26 cellular contexts compared by ENCODE assay signal in genomic region chr2:196279496-196279895, GRCh38.
A peak's percentile ranks its signal among the peaks of the same experiment; 100 is the strongest.
DNase-seq lines count a peak whose midpoint lies in the region; ATAC-seq and TF ChIP-seq lines count a peak whose summit lies in the region.
"Had no signal": no experiment of that assay in that cellular context is flagged by ENCODE, and none has a peak within 500 bp of the region (broad histone marks: within the 10 kb centered on the region; RNA-seq: fewer than 3 reads in every experiment).

No MANE protein-coding gene starts in this region.

- H3K4me2 ChIP-seq in GM23248 (ENCODE audit: unreplicated experiment): no peak overlapping the region
- no peak overlapping the region for H3K4me2 ChIP-seq in osteoblast (ENCODE audit: insufficient read depth, low read length)

- H3K4me1 Mint-ChIP-seq in chondrocyte (ENCODE audit: low read depth): peaks cover 58% of the 10 kb centered on the region

- H3K27ac Mint-ChIP-seq in chondrocyte (ENCODE audit: unreplicated experiment): peak overlapping the region; percentile 60
- H3K27ac Mint-ChIP-seq: activated B cell treated with CpG ODN at 0.5 μM for 24 hours; activated CD8-positive, alpha-beta T cell treated with anti-CD3 and anti-CD28 coated beads for 36 hours; dendritic cell treated with granulocyte-macrophage colony-stimulating factor and Interleukin-4, amounts not matched to agents 40 ng/mL and 50 ng/mL, for 4 days had no signal

- H3K36me3 ChIP-seq in GM23248 (ENCODE audit: low read depth) (no peaks in the 10 kb centered on the region), osteoblast (ENCODE audit: insufficient read depth, low read length) (no peaks in the 10 kb centered on the region), esophagus muscularis mucosa (peaks cover 0 to 6% (median 0%) of the 10 kb centered on the region in 4 donors), mucosa of descending colon (ENCODE audit: low read depth) (no peaks in the 10 kb centered on the region)
- H3K36me3 ChIP-seq: suprapubic skin had no signal

- peak overlapping the region; percentile 85 for H3K27ac ChIP-seq in GM23248
- peak overlapping the region; percentile 97 for H3K27ac ChIP-seq in osteoblast (ENCODE audit: low read depth, low read length)
- H3K27ac ChIP-seq in esophagus muscularis mucosa (replicated peaks in 1 of 4): no peak overlapping the region
- H3K27ac ChIP-seq: suprapubic skin had no signal

- peaks cover 3% of the 10 kb centered on the region for H3K9me3 Mint-ChIP-seq in chondrocyte (ENCODE audit: low read depth)
- H3K9me3 Mint-ChIP-seq: activated B cell treated with CpG ODN at 0.5 μM for 24 hours; dendritic cell treated with granulocyte-macrophage colony-stimulating factor and Interleukin-4, amounts not matched to agents 40 ng/mL and 50 ng/mL, for 4 days had no signal

- TF ChIP-seq CTCF in AG10803 (conservative IDR thresholded peaks at IDR 0.05; ENCODE audit: low read length): no peak
- no peak for TF ChIP-seq CTCF in chondrocyte (IDR thresholded peaks at IDR 0.05)
- no peak for TF ChIP-seq CTCF in osteoblast (IDR thresholded peaks at IDR 0.05; ENCODE audit: extremely low read depth, low read depth, low read length)
- no peak for TF ChIP-seq CTCF in esophagus muscularis mucosa (IDR thresholded peaks at IDR 0.05)
- no peak for TF ChIP-seq CTCF in mucosa of descending colon (IDR thresholded peaks at IDR 0.05)

- H3K9ac ChIP-seq in GM23248: no peak overlapping the region

- H3K27me3 ChIP-seq in GM23248 (replicated peaks; ENCODE audit: insufficient read depth) (no peaks in the 10 kb centered on the region), osteoblast (ENCODE audit: insufficient read depth, low read length) (no peaks in the 10 kb centered on the region), esophagus muscularis mucosa (no peaks in the 10 kb centered on the region)
- H3K27me3 ChIP-seq: foreskin keratinocyte, suprapubic skin had no signal

- H3K9me3 ChIP-seq in GM23248 (ENCODE audit: low read depth): no peaks in the 10 kb centered on the region
- no peaks in the 10 kb centered on the region for H3K9me3 ChIP-seq in osteoblast (ENCODE audit: low read depth, low read length)
- no peaks in the 10 kb centered on the region for H3K9me3 ChIP-seq in esophagus muscularis mucosa
- no peaks in the 10 kb centered on the region for H3K9me3 ChIP-seq in mucosa of descending colon
- H3K9me3 ChIP-seq: suprapubic skin had no signal

- H2AFZ ChIP-seq in GM23248 (no peak overlapping the region), osteoblast (ENCODE audit: low read length) (no peak overlapping the region)

- no peaks in the 10 kb centered on the region for H3K27me3 Mint-ChIP-seq in chondrocyte (ENCODE audit: low read depth)
- H3K27me3 Mint-ChIP-seq: activated B cell treated with CpG ODN at 0.5 μM for 24 hours; activated CD8-positive, alpha-beta T cell treated with anti-CD3 and anti-CD28 coated beads for 36 hours had no signal

- H3K79me2 ChIP-seq in GM23248 (ENCODE audit: insufficient read depth): no peaks in the 10 kb centered on the region
- H3K79me2 ChIP-seq in osteoblast (ENCODE audit: insufficient read depth, low read length): peaks cover 6% of the 10 kb centered on the region

- intact Hi-C loops in esophagus muscularis mucosa (cut with DNase I): no loop called here
- intact Hi-C loops in mucosa of descending colon (cut with DNase I, micrococcal nuclease): no loop called here

- no peak for ATAC-seq in mucosa of descending colon
- ATAC-seq: activated CD8-positive, alpha-beta T cell treated with anti-CD3 and anti-CD28 coated beads for 36 hours; K562; left colon; Right ventricle myocardium inferior had no signal

- H3K9me2 ChIP-seq in GM23248 (ENCODE audit: insufficient read depth): no peaks in the 10 kb centered on the region

- no peak overlapping the region for H3K4me3 ChIP-seq in AG10803 (ENCODE audit: low read length)
- no peak overlapping the region for H3K4me3 ChIP-seq in GM23248
- H3K4me3 ChIP-seq in osteoblast (ENCODE audit: insufficient read depth, low read length): no peak overlapping the region
- H3K4me3 ChIP-seq in esophagus muscularis mucosa: no peak overlapping the region
- H3K4me3 ChIP-seq in mucosa of descending colon: no peak overlapping the region
- H3K4me3 ChIP-seq: K562, skin epidermis, suprapubic skin had no signal

- DNase-seq in AG10803 (ENCODE audit: low read depth) (peak; percentile 12), GM23248 (peak; percentile 44), chondrocyte (ENCODE audit: low spot score) (no peak), osteoblast (ENCODE audit: insufficient read length, low spot score, missing footprints) (peak; percentile 75), esophagus muscularis mucosa (ENCODE audit: extremely low spot score) (no peak), mucosa of descending colon (no peak), NCI-H226 (no peak)
- DNase-seq: activated B cell treated with CpG ODN at 0.5 μM for 24 hours; activated CD8-positive, alpha-beta T cell treated with anti-CD3 and anti-CD28 coated beads for 36 hours; activated naive CD4-positive, alpha-beta T cell; activated T-cell treated with anti-CD3 and anti-CD28 coated beads for 4 hours; DMS 273 treated with DMSO at 0.1 percent for 48 hours; foreskin keratinocyte; left colon; MM.1S; NCI-H1417; NCI-H2081; NCI-H446; OCI-M1; stimulated activated CD4-positive, alpha-beta T cell treated with anti-CD3 and anti-CD28 coated beads, Interleukin-2, amount 100 ng/mL, for 24 hours; T1000 had no signal

- no peak for TF ChIP-seq POLR2A in esophagus muscularis mucosa (IDR thresholded peaks at IDR 0.05; ENCODE audit: low read depth)

- peaks cover 43% of the 10 kb centered on the region for H3F3A ChIP-seq in GM23248 (ENCODE audit: insufficient read depth)

- in situ Hi-C loops in GM23248 (cut with MboI): no loop called here

- H3K4me1 ChIP-seq in GM23248 (ENCODE audit: insufficient read depth): peaks cover 50% of the 10 kb centered on the region
- H3K4me1 ChIP-seq in osteoblast (ENCODE audit: insufficient read depth, low read length): peaks cover 42% of the 10 kb centered on the region
- H3K4me1 ChIP-seq in esophagus muscularis mucosa: peaks cover 6 to 10% (median 7%) of the 10 kb centered on the region in 4 donors
- peaks cover 17% of the 10 kb centered on the region for H3K4me1 ChIP-seq in mucosa of descending colon (ENCODE audit: low read depth)

- H4K20me1 ChIP-seq in GM23248 (ENCODE audit: insufficient read depth) (no peaks in the 10 kb centered on the region), osteoblast (ENCODE audit: insufficient read depth, low read length) (no peaks in the 10 kb centered on the region)

- H3K36me3 Mint-ChIP-seq in chondrocyte (ENCODE audit: low read depth): peaks cover 4% of the 10 kb centered on the region

- no peak for TF ChIP-seq EP300 in esophagus muscularis mucosa (IDR thresholded peaks at IDR 0.05)

- no peak overlapping the region for H3K4me3 Mint-ChIP-seq in chondrocyte (ENCODE audit: unreplicated experiment)
- H3K4me3 Mint-ChIP-seq: activated B cell treated with CpG ODN at 0.5 μM for 24 hours; activated CD8-positive, alpha-beta T cell treated with anti-CD3 and anti-CD28 coated beads for 36 hours; dendritic cell treated with granulocyte-macrophage colony-stimulating factor and Interleukin-4, amounts not matched to agents 40 ng/mL and 50 ng/mL, for 4 days had no signal

- 59 to 63% methylated on average over 3 of the region's 3 CpGs for WGBS in GM23248 (ENCODE audit: low coverage in 1 of 2, low lambda C conversion rate in 2 of 2, missing lambda C conversion rate in 2 of 2), 2 experiments
- WGBS in esophagus muscularis mucosa: 96% methylated on average over 3 of the region's 3 CpGs

Comparison
In these comparisons a context has a peak if more than half of its experiments do, and no peak if none do; other contexts are left out.
1. DNase-seq: peak in AG10803 (single experiment), GM23248 (single experiment) and osteoblast (single experiment); none in chondrocyte (single experiment), esophagus muscularis mucosa (single experiment), mucosa of descending colon (0 of 3) and NCI-H226 (single experiment).
2. H3K27ac ChIP-seq: peak in GM23248 (single experiment) and osteoblast (single experiment); none in esophagus muscularis mucosa (0 of 4).